ENCODE assay signal across 15 cellular contexts in the genomic region with DNA sequence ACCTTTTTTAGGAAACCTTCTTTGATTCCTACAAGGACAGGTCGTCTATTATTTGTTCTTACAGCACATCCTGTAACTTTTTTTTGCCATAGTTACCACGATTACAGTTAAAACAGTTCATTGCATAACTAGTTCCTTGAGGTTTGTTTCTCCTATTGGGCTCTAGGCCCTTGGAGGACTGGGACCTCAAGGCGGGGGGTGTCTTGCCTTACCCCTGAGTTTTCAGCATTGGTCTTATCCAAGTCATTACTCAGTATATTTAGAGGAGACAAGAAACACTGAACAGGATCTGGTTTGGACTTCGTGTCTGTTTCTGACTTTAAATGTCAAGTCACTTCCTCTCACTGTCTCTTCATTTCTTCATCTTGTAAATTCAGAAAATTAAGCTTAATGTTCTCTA.
DNase-seq lines count a peak whose midpoint lies in the region; ATAC-seq, FAIRE-seq and TF ChIP-seq lines count a peak whose summit lies in the region.
"Had no signal": no experiment of that assay in that cellular context is flagged by ENCODE, and none has a peak within 500 bp of the region (broad histone marks: within the 10 kb centered on the region; RNA-seq: fewer than 3 reads in every experiment).

No MANE protein-coding gene starts in this region.

- H3K4me1 Mint-ChIP-seq in activated CD8-positive, alpha-beta T cell treated with anti-CD3 and anti-CD28 coated beads for 36 hours (ENCODE audit: low read depth) = no peaks in the 10 kb centered on the region
- H3K4me1 Mint-ChIP-seq in activated CD8-positive, alpha-beta T cell treated with anti-CD3 and anti-CD28 coated beads, Interleukin-2, amount 10 ng/mL, durations not matched to agents 7 days and 5 days (ENCODE audit: low read depth) = no peaks in the 10 kb centered on the region
- H3K4me1 Mint-ChIP-seq: CD4-positive, CD25-positive, alpha-beta regulatory T cell had no signal

- peaks cover 21 to 41% of the 10 kb centered on the region in 2 experiments for H3K4me1 ChIP-seq in neutrophil (ENCODE audit: control insufficient read depth in 1 of 2, insufficient read depth in 1 of 2, low read depth in 1 of 2, low read length in 1 of 2)

- no peaks in the 10 kb centered on the region for H3K36me3 Mint-ChIP-seq in activated CD8-positive, alpha-beta T cell treated with anti-CD3 and anti-CD28 coated beads for 36 hours (ENCODE audit: low read depth)
- H3K36me3 Mint-ChIP-seq in activated CD8-positive, alpha-beta T cell treated with anti-CD3 and anti-CD28 coated beads, Interleukin-2, amount 10 ng/mL, durations not matched to agents 7 days and 5 days (ENCODE audit: low read depth) = no peaks in the 10 kb centered on the region
- H3K36me3 Mint-ChIP-seq: CD4-positive, CD25-positive, alpha-beta regulatory T cell had no signal

- POLR2A ChIA-PET in activated CD8-positive, alpha-beta T cell treated with anti-CD3 and anti-CD28 coated beads for 36 hours (lab: Charles Lee) = no interaction called here
- POLR2A ChIA-PET in activated CD8-positive, alpha-beta T cell treated with anti-CD3 and anti-CD28 coated beads, Interleukin-2, amount 10 ng/mL, durations not matched to agents 7 days and 5 days (lab: Charles Lee) = no interaction called here

- TF ChIP-seq CTCF in activated CD8-positive, alpha-beta T cell treated with anti-CD3 and anti-CD28 coated beads for 36 hours (IDR thresholded peaks at IDR 0.05) = no peak
- no peak for TF ChIP-seq CTCF in neutrophil (IDR thresholded peaks at IDR 0.05)

- no peaks in the 10 kb centered on the region for H3K9me3 ChIP-seq in neutrophil

- no peaks in the 10 kb centered on the region for H3K9me3 Mint-ChIP-seq in activated CD8-positive, alpha-beta T cell treated with anti-CD3 and anti-CD28 coated beads for 36 hours
- no peaks in the 10 kb centered on the region for H3K9me3 Mint-ChIP-seq in activated CD8-positive, alpha-beta T cell treated with anti-CD3 and anti-CD28 coated beads, Interleukin-2, amount 10 ng/mL, durations not matched to agents 7 days and 5 days (ENCODE audit: insufficient read depth)
- H3K9me3 Mint-ChIP-seq: CD4-positive, CD25-positive, alpha-beta regulatory T cell had no signal

- H3K27ac Mint-ChIP-seq in activated CD8-positive, alpha-beta T cell treated with anti-CD3 and anti-CD28 coated beads for 36 hours = no peak overlapping the region
- no peak overlapping the region for H3K27ac Mint-ChIP-seq in activated CD8-positive, alpha-beta T cell treated with anti-CD3 and anti-CD28 coated beads, Interleukin-2, amount 10 ng/mL, durations not matched to agents 7 days and 5 days
- H3K27ac Mint-ChIP-seq: CD4-positive, CD25-positive, alpha-beta regulatory T cell had no signal

- peak; percentile 66 for ATAC-seq in activated CD8-positive, alpha-beta T cell treated with anti-CD3 and anti-CD28 coated beads for 36 hours
- ATAC-seq in activated CD8-positive, alpha-beta T cell treated with anti-CD3 and anti-CD28 coated beads, Interleukin-2, amount 10 ng/mL, durations not matched to agents 7 days and 5 days = no peak
- no peak for ATAC-seq in HG03025 (IDR thresholded peaks at IDR 0.05; ENCODE audit: low FRiP score, unreplicated experiment)

- H3K4me3 Mint-ChIP-seq in activated CD8-positive, alpha-beta T cell treated with anti-CD3 and anti-CD28 coated beads for 36 hours = no peak overlapping the region
- no peak overlapping the region for H3K4me3 Mint-ChIP-seq in activated CD8-positive, alpha-beta T cell treated with anti-CD3 and anti-CD28 coated beads, Interleukin-2, amount 10 ng/mL, durations not matched to agents 7 days and 5 days
- H3K4me3 Mint-ChIP-seq: CD4-positive, CD25-positive, alpha-beta regulatory T cell had no signal

- no peaks in the 10 kb centered on the region for H3K27me3 Mint-ChIP-seq in activated CD8-positive, alpha-beta T cell treated with anti-CD3 and anti-CD28 coated beads for 36 hours
- no peaks in the 10 kb centered on the region for H3K27me3 Mint-ChIP-seq in activated CD8-positive, alpha-beta T cell treated with anti-CD3 and anti-CD28 coated beads, Interleukin-2, amount 10 ng/mL, durations not matched to agents 7 days and 5 days (ENCODE audit: low read depth)

- intact Hi-C loops in activated CD8-positive, alpha-beta T cell treated with anti-CD3 and anti-CD28 coated beads for 36 hours (cut with micrococcal nuclease) = loop anchor here (5.0 kb wide), 1 partner anchor 369 kb away; the partner anchor contains the start of gene SDK1

- no peaks in the 10 kb centered on the region for H3K36me3 ChIP-seq in neutrophil

- H3K27me3 ChIP-seq in neutrophil = no peaks in the 10 kb centered on the region

- H3K4me3 ChIP-seq in neutrophil (ENCODE audit: low read depth in 1 of 2, low read length in 1 of 2) = no peak overlapping the region

- peak overlapping the region; percentile 55 for H3K27ac ChIP-seq in neutrophil

- DNase-seq in activated CD8-positive, alpha-beta T cell treated with anti-CD3 and anti-CD28 coated beads for 36 hours = peak; percentile 15
- DNase-seq in activated CD8-positive, alpha-beta T cell treated with anti-CD3 and anti-CD28 coated beads, Interleukin-2, amount 10 ng/mL, durations not matched to agents 7 days and 5 days = no peak
- DNase-seq in NOMO-1 treated with DMSO at 0.1 percent for 48 hours (lab: John Stamatoyannopoulos, UW; ENCODE audit: unreplicated experiment) (peak; percentile 90), amniotic epithelial cell (ENCODE audit: low read depth) (peak; percentile 4), NCI-H774 (lab: John Stamatoyannopoulos, UW) (no peak), frontal cortex (ENCODE audit: low spot score in 2 of 2) (no peak)
- DNase-seq: DMS53, NCI-H1105 treated with DMSO at 0.1 percent for 48 hours, NCI-H187, NCI-H69, SIG-M5 had no signal

- no peak for FAIRE-seq in frontal cortex (lab: Jason Lieb, UNC)
- FAIRE-seq: A204.1 had no signal

- CTCF ChIA-PET in activated CD8-positive, alpha-beta T cell treated with anti-CD3 and anti-CD28 coated beads for 36 hours (lab: Charles Lee) = no interaction called here
- CTCF ChIA-PET in activated CD8-positive, alpha-beta T cell treated with anti-CD3 and anti-CD28 coated beads, Interleukin-2, amount 10 ng/mL, durations not matched to agents 7 days and 5 days (lab: Charles Lee) = interaction anchor here (0.9 to 1.2 kb wide), 2 partner anchors 777 to 807 kb away, joined by 3 read pairs; no protein-coding TSS in a partner anchor

Comparison
In these comparisons a context has a peak if more than half of its experiments do, and no peak if none do; other contexts are left out.
1. DNase-seq: peak in activated CD8-positive, alpha-beta T cell treated with anti-CD3 and anti-CD28 coated beads for 36 hours (single experiment), NOMO-1 treated with DMSO at 0.1 percent for 48 hours (single experiment) and amniotic epithelial cell (single experiment); none in activated CD8-positive, alpha-beta T cell treated with anti-CD3 and anti-CD28 coated beads, Interleukin-2, amount 10 ng/mL, durations not matched to agents 7 days and 5 days (single experiment), NCI-H774 (single experiment) and frontal cortex (0 of 2).